In the genomic region with DNA sequence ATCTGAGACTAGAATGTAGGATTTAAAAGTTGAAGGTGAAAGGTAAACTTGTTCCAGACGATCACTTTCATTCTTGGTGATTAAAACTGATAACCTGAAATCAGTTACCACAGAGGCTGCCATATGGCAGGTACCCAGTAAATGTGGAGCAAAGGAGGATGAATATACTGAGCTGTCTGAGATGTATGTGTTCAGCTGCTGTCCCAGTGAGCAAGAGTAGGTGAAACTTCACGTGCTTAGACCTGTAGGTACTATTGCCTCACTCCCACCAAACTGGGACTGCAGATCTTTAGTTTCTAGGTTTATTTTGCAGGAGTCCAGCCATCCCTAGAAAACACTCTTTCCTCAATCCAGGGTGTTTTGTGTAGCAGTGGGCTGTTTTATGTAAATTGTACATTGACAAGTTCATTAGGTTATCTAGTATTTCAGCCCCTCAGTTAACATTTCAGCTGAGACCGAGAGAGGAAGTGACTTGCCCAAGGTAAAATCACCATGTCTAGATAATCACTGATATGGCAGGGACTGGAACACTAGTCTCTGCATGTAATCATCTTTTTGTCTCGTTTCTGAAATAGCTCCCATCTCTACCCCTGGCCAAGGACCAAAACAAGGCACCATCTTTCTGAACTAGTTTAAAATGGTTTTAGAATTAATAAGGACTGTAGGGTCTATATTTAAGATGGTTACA, we compare ENCODE assay signal across 13 cellular contexts.
A peak's percentile ranks its signal among the peaks of the same experiment; 100 is the strongest.
DNase-seq lines count a peak whose midpoint lies in the region; ATAC-seq, FAIRE-seq and TF ChIP-seq lines count a peak whose summit lies in the region.
"Had no signal": no experiment of that assay in that cellular context is flagged by ENCODE, and none has a peak within 500 bp of the region (broad histone marks: within the 10 kb centered on the region; RNA-seq: fewer than 3 reads in every experiment).

No MANE protein-coding gene starts in this region.

- no peak overlapping the region for H3K4me3 ChIP-seq in naive thymus-derived CD4-positive, alpha-beta T cell (ENCODE audit: low read length)
- H3K4me3 ChIP-seq: left ventricle myocardium inferior, thoracic aorta had no signal

- peak; percentile 35 for FAIRE-seq in GM18507 (lab: Jason Lieb, UNC)

- ATAC-seq in GM21529 (IDR thresholded peaks at IDR 0.05; ENCODE audit: unreplicated experiment) = peak; percentile 73
- ATAC-seq in T-helper 17 cell = peak; percentile 62
- no peak for ATAC-seq in naive thymus-derived CD4-positive, alpha-beta T cell
- no peak for ATAC-seq in GM18498 (IDR thresholded peaks at IDR 0.05; ENCODE audit: unreplicated experiment)

- H3K9me3 Mint-ChIP-seq in naive thymus-derived CD4-positive, alpha-beta T cell = no peaks in the 10 kb centered on the region
- H3K9me3 Mint-ChIP-seq: HFFc6 had no signal

- no peak overlapping the region for H3K4me3 Mint-ChIP-seq in T-helper 17 cell
- H3K4me3 Mint-ChIP-seq in naive thymus-derived CD4-positive, alpha-beta T cell = peak overlapping the region in 4 of 10 donors; percentile 6 to 32 (median 18)
- H3K4me3 Mint-ChIP-seq: HFFc6 had no signal

- CTCF ChIA-PET in naive thymus-derived CD4-positive, alpha-beta T cell (lab: Charles Lee) = no interaction called here

- in situ Hi-C loops in GM13977 (cut with MboI; ENCODE audit: low pct_unique_long_range_greater_than_20kb, low sequenced_read_pairs, unreplicated experiment) = no loop called here

- H3K36me3 Mint-ChIP-seq in T-helper 17 cell (ENCODE audit: low read depth) = peaks cover 5% of the 10 kb centered on the region
- peaks cover 0 to 15% (median 11%) of the 10 kb centered on the region in 5 donors for H3K36me3 Mint-ChIP-seq in naive thymus-derived CD4-positive, alpha-beta T cell

- no peak for TF ChIP-seq CTCF in GM13977 (IDR thresholded peaks at IDR 0.05; ENCODE audit: extremely low read depth, insufficient read depth, missing control alignments)

- H3K27me3 Mint-ChIP-seq in T-helper 17 cell = no peaks in the 10 kb centered on the region
- H3K27me3 Mint-ChIP-seq in naive thymus-derived CD4-positive, alpha-beta T cell = no peaks in the 10 kb centered on the region

- DNase-seq in GM18507 (ENCODE audit: extremely low spot score, insufficient read length, low read depth) = no peak
- no peak for DNase-seq in T-helper 17 cell
- no peak for DNase-seq in naive thymus-derived CD4-positive, alpha-beta T cell
- no peak for DNase-seq in GM13977 (ENCODE audit: low spot score)
- DNase-seq in mesenteric fat pad (ENCODE audit: low spot score) = no peak
- DNase-seq: DND-41; HFFc6; left ventricle myocardium inferior; NCI-H1105; stimulated activated CD4-positive, alpha-beta T cell treated with anti-CD3 and anti-CD28 coated beads, Interleukin-4, amount 100 ng/mL, for 4 hours had no signal

- POLR2A ChIA-PET in naive thymus-derived CD4-positive, alpha-beta T cell (lab: Charles Lee) = interaction anchor here (0.6 to 1.6 kb wide), 4 partner anchors 11 to 18 kb away, joined by 3 to 10 read pairs (median 3); no protein-coding TSS in a partner anchor

- H3K27ac Mint-ChIP-seq in T-helper 17 cell = peak overlapping the region; percentile 82
- H3K27ac Mint-ChIP-seq in naive thymus-derived CD4-positive, alpha-beta T cell = peak overlapping the region in 5 of 9 donors; percentile 12 to 72 (median 63)
- H3K27ac Mint-ChIP-seq: HFFc6 had no signal

- intact Hi-C loops in naive thymus-derived CD4-positive, alpha-beta T cell (cut with micrococcal nuclease) = loop anchor here in 1 of 2 donors (1.0 kb wide), 1 partner anchor 11 kb away; no protein-coding TSS in a partner anchor

- H3K36me3 ChIP-seq in naive thymus-derived CD4-positive, alpha-beta T cell (ENCODE audit: control insufficient read depth in 2 of 3, insufficient read depth in 3 of 3, low read length in 3 of 3) = peaks cover 0 to 23% (median 0%) of the 10 kb centered on the region in 3 experiments

- no peaks in the 10 kb centered on the region for H3K27me3 ChIP-seq in naive thymus-derived CD4-positive, alpha-beta T cell (ENCODE audit: control insufficient read depth in 2 of 2, insufficient read depth in 2 of 2, low read length in 2 of 2)

- H3K4me1 Mint-ChIP-seq in T-helper 17 cell = peaks cover 40% of the 10 kb centered on the region
- H3K4me1 Mint-ChIP-seq in naive thymus-derived CD4-positive, alpha-beta T cell = peaks cover 26 to 59% (median 53%) of the 10 kb centered on the region in 7 donors

- no peaks in the 10 kb centered on the region for H3K9me3 ChIP-seq in T-helper 17 cell (ENCODE audit: control insufficient read depth, low read length, poor library complexity, severe bottlenecking)
- no peaks in the 10 kb centered on the region for H3K9me3 ChIP-seq in naive thymus-derived CD4-positive, alpha-beta T cell (ENCODE audit: control insufficient read depth in 2 of 3, low read length in 3 of 3)
- H3K9me3 ChIP-seq: left ventricle myocardium inferior, thoracic aorta had no signal

- no peak overlapping the region for H3K27ac ChIP-seq in naive thymus-derived CD4-positive, alpha-beta T cell (ENCODE audit: low read depth, low read length)
- H3K27ac ChIP-seq: left ventricle myocardium inferior, thoracic aorta had no signal

- H3K4me1 ChIP-seq in naive thymus-derived CD4-positive, alpha-beta T cell (ENCODE audit: control insufficient read depth in 2 of 2, insufficient read depth in 2 of 2, low read length in 2 of 2) = peaks cover 5 to 7% of the 10 kb centered on the region in 2 donors

Comparison
In these comparisons a context has a peak if more than half of its experiments do, and no peak if none do; other contexts are left out.
1. ATAC-seq: peak in GM21529 (single experiment) and T-helper 17 cell (single experiment); none in naive thymus-derived CD4-positive, alpha-beta T cell (single experiment) and GM18498 (single experiment).